Comparison of ENCODE assay signal across 1 cellular context in the genomic region with DNA sequence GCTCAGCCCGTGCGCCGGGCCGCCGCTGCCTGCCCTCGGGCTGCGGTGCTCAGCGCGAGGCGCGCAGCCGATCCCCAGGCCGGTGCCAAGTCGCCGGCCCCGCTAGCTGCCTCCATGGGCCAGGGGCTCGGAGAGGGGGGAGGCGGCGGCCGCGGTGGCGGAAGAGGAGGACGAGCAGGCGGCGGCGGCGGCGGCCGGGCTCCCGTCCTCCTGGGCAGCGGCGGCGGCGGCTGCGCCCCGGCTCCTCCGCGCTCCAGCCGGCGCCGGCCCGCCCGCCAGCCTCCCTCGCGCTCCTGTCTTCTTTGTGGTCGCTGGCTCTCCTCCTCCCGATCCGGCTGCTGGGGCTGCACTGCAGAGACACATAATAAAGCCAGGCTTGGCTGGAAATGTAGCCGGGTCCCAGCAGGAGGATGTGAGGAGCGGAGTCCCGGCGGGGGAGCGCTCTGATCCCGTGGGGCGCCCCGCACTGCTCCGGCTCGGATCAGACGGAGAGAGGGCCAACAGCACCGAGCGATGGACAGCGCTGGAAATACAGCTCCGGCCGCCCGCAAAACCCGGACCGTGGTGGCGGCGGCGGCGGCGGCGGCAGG.
TF ChIP-seq lines count a peak whose summit lies in the region.

No MANE protein-coding gene starts in this region.

TF ChIP-seq in HepG2, 621 proteins besides CTCF, POLR2A, EP300 and RAD21 (continued from another document and continues in another):
- TF ChIP-seq PRDM15 (CRISPR knock-in tag; IDR thresholded peaks at IDR 0.05) (peak; percentile 96), ZGPAT (CRISPR knock-in tag; IDR thresholded peaks at IDR 0.05) (0 out of 2 replicates have a peak, but pooled peaks have one; percentile 31), ZNF746 (CRISPR knock-in tag; IDR thresholded peaks at IDR 0.05) (no peak; the same call in 1 of the 2 replicates), STAG1 (CRISPR knock-in tag; IDR thresholded peaks at IDR 0.05) (peak; percentile 48), ZNF18 (CRISPR knock-in tag; IDR thresholded peaks at IDR 0.05; ENCODE audit: insufficient replicate concordance) (no peak), NFYC (CRISPR knock-in tag; IDR thresholded peaks at IDR 0.05) (no peak), HMGXB3 (CRISPR knock-in tag; IDR thresholded peaks at IDR 0.05; ENCODE audit: borderline replicate concordance) (no peak), ZNF784 (CRISPR knock-in tag; IDR thresholded peaks at IDR 0.05; ENCODE audit: borderline replicate concordance) (no peak), YEATS4 (CRISPR knock-in tag; IDR thresholded peaks at IDR 0.05; ENCODE audit: borderline replicate concordance) (peak; percentile 19; the same call in 1 of the 2 replicates), ZNF768 (CRISPR knock-in tag; IDR thresholded peaks at IDR 0.05) (peak; percentile 38; the same call in 1 of the 2 replicates), RNF2 (conservative IDR thresholded peaks at IDR 0.05; ENCODE audit: low read depth) (peak; percentile 81; the same call in 1 of the 2 replicates), BRCA1 (CRISPR knock-in tag; IDR thresholded peaks at IDR 0.05) (no peak), NKX3-1 (CRISPR knock-in tag; IDR thresholded peaks at IDR 0.05) (no peak), HNRNPLL (IDR thresholded peaks at IDR 0.05; ENCODE audit: low read depth, low read length, poor library complexity, severe bottlenecking) (peak; percentile 70), ZMAT3 (CRISPR knock-in tag; conservative IDR thresholded peaks at IDR 0.05) (no peak), ZFP37 (CRISPR knock-in tag; IDR thresholded peaks at IDR 0.05; ENCODE audit: borderline replicate concordance) (no peak), FOXM1 (CRISPR knock-in tag; IDR thresholded peaks at IDR 0.05) (no peak), ZNF362 (CRISPR knock-in tag; IDR thresholded peaks at IDR 0.05; ENCODE audit: borderline replicate concordance) (no peak), EHMT2 (IDR thresholded peaks at IDR 0.05; ENCODE audit: borderline replicate concordance, low read depth, low read length) (no peak), ZNF235 (CRISPR knock-in tag; IDR thresholded peaks at IDR 0.05; ENCODE audit: borderline replicate concordance) (no peak), ATRX (CRISPR knock-in tag; IDR thresholded peaks at IDR 0.05; ENCODE audit: borderline replicate concordance) (no peak)
- TF ChIP-seq, protein P1, sequence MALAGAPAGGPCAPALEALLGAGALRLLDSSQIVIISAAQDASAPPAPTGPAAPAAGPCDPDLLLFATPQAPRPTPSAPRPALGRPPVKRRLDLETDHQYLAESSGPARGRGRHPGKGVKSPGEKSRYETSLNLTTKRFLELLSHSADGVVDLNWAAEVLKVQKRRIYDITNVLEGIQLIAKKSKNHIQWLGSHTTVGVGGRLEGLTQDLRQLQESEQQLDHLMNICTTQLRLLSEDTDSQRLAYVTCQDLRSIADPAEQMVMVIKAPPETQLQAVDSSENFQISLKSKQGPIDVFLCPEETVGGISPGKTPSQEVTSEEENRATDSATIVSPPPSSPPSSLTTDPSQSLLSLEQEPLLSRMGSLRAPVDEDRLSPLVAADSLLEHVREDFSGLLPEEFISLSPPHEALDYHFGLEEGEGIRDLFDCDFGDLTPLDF (CRISPR knock-in tag; IDR thresholded peaks at IDR 0.05), result no peak
- TF ChIP-seq, protein P2, sequence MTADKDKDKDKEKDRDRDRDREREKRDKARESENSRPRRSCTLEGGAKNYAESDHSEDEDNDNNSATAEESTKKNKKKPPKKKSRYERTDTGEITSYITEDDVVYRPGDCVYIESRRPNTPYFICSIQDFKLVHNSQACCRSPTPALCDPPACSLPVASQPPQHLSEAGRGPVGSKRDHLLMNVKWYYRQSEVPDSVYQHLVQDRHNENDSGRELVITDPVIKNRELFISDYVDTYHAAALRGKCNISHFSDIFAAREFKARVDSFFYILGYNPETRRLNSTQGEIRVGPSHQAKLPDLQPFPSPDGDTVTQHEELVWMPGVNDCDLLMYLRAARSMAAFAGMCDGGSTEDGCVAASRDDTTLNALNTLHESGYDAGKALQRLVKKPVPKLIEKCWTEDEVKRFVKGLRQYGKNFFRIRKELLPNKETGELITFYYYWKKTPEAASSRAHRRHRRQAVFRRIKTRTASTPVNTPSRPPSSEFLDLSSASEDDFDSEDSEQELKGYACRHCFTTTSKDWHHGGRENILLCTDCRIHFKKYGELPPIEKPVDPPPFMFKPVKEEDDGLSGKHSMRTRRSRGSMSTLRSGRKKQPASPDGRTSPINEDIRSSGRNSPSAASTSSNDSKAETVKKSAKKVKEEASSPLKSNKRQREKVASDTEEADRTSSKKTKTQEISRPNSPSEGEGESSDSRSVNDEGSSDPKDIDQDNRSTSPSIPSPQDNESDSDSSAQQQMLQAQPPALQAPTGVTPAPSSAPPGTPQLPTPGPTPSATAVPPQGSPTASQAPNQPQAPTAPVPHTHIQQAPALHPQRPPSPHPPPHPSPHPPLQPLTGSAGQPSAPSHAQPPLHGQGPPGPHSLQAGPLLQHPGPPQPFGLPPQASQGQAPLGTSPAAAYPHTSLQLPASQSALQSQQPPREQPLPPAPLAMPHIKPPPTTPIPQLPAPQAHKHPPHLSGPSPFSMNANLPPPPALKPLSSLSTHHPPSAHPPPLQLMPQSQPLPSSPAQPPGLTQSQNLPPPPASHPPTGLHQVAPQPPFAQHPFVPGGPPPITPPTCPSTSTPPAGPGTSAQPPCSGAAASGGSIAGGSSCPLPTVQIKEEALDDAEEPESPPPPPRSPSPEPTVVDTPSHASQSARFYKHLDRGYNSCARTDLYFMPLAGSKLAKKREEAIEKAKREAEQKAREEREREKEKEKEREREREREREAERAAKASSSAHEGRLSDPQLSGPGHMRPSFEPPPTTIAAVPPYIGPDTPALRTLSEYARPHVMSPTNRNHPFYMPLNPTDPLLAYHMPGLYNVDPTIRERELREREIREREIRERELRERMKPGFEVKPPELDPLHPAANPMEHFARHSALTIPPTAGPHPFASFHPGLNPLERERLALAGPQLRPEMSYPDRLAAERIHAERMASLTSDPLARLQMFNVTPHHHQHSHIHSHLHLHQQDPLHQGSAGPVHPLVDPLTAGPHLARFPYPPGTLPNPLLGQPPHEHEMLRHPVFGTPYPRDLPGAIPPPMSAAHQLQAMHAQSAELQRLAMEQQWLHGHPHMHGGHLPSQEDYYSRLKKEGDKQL (CRISPR knock-in tag; IDR thresholded peaks at IDR 0.05; ENCODE audit: low read depth), result no peak
